In genomic region chr20:35476288-35476687, GRCh38 we compare ENCODE assay signal across 2 cellular contexts.
TF ChIP-seq lines count a peak whose summit lies in the region.

No MANE protein-coding gene starts in this region.

TF ChIP-seq in HEK293, 187 proteins besides CTCF, POLR2A, EP300 and RAD21:
- TF ChIP-seq ZNF274 (IDR thresholded peaks at IDR 0.05; ENCODE audit: low read length) = no peak
- TF ChIP-seq ZNF274 (tag by site-specific recombination; IDR thresholded peaks at IDR 0.05; ENCODE audit: borderline replicate concordance) = no peak
- peak; percentile 93 for TF ChIP-seq ZBTB17 (tag by site-specific recombination; IDR thresholded peaks at IDR 0.05)
- no peak for TF ChIP-seq ZNF473 (tag by site-specific recombination; IDR thresholded peaks at IDR 0.05)

TF ChIP-seq in GM12878, 131 proteins besides CTCF, POLR2A, EP300 and RAD21:
- TF ChIP-seq ZZZ3 (IDR thresholded peaks at IDR 0.05; ENCODE audit: control insufficient read depth, insufficient read length, low read depth) (no peak), MLLT1 (IDR thresholded peaks at IDR 0.05) (peak; percentile 48; the same call in 1 of the 2 replicates)
